In genomic region chr14:23324455-23324846, GRCh38 we compare ENCODE assay signal across 17 cellular contexts.
"Had no signal": no experiment of that assay in that cellular context is flagged by ENCODE, and none has a peak within 500 bp of the region (broad histone marks: within the 10 kb centered on the region; RNA-seq: fewer than 3 reads in every experiment).

No MANE protein-coding gene starts in this region.

- DNase-seq: activated CD4-positive, alpha-beta T cell treated with anti-CD3 and anti-CD28 coated beads for 1 hour; activated CD4-positive, alpha-beta T cell treated with anti-CD3 and anti-CD28 coated beads, Interleukin-2, amount 50 U/mL, for 4 hours; activated effector memory CD4-positive, alpha-beta T cell treated with anti-CD3 and anti-CD28 coated beads, Interleukin-2, amount 50 U/mL, for 16 hours; activated T-cell treated with anti-CD3 and anti-CD28 coated beads, Interleukin-2, amount 50 U/mL, for 48 hours; anterior cingulate cortex; cerebellar nuclear complex; endodermal cell; midbrain; posterior cingulate gyrus; stimulated activated CD4-positive, alpha-beta T cell treated with anti-CD3 and anti-CD28 coated beads, Interleukin-15, amount 100 ng/mL, for 24 hours; stimulated activated CD4-positive, alpha-beta T cell treated with anti-CD3 and anti-CD28 coated beads, Interleukin-4, amount 100 ng/mL, for 24 hours; stimulated activated naive CD4-positive, alpha-beta T cell treated with Interleukin-2 at 50 U/mL for 16 hours; substantia nigra had no signal

- H3K4me3 ChIP-seq: gastroesophageal sphincter, lung, skin epidermis, upper lobe of left lung had no signal

- H3K27me3 ChIP-seq: gastroesophageal sphincter, upper lobe of left lung had no signal

- H3K27ac ChIP-seq: gastroesophageal sphincter, skin epidermis, upper lobe of left lung had no signal

- ATAC-seq: gastroesophageal sphincter had no signal

- H3K9me3 ChIP-seq: gastroesophageal sphincter, upper lobe of left lung had no signal
